ENCODE assay signal across 19 cellular contexts in genomic region chr11:42572231-42572610, GRCh38.
DNase-seq lines count a peak whose midpoint lies in the region; FAIRE-seq lines count a peak whose summit lies in the region.
"Had no signal": no experiment of that assay in that cellular context is flagged by ENCODE, and none has a peak within 500 bp of the region (broad histone marks: within the 10 kb centered on the region; RNA-seq: fewer than 3 reads in every experiment).

No MANE protein-coding gene starts in this region.

- no peaks in the 10 kb centered on the region for H3K27me3 Mint-ChIP-seq in activated CD4-positive, alpha-beta memory T cell treated with anti-CD3 and anti-CD28 coated beads, Interleukin-2, amount 10 ng/mL, durations not matched to agents 7 days and 5 days
- H3K27me3 Mint-ChIP-seq: B cell; CD4-positive, alpha-beta T cell had no signal

- no peaks in the 10 kb centered on the region for H3K4me1 Mint-ChIP-seq in activated CD4-positive, alpha-beta memory T cell treated with anti-CD3 and anti-CD28 coated beads, Interleukin-2, amount 10 ng/mL, durations not matched to agents 7 days and 5 days
- H3K4me1 Mint-ChIP-seq: B cell had no signal

- no peak overlapping the region for H3K4me3 Mint-ChIP-seq in activated CD4-positive, alpha-beta memory T cell treated with anti-CD3 and anti-CD28 coated beads, Interleukin-2, amount 10 ng/mL, durations not matched to agents 7 days and 5 days
- H3K4me3 Mint-ChIP-seq: B cell; CD4-positive, alpha-beta T cell; CD8-positive, alpha-beta T cell had no signal

- DNase-seq in NCI-H446 treated with DMSO at 0.1 percent for 48 hours (lab: John Stamatoyannopoulos, UW) (peak; percentile 21), NCI-H446 (lab: John Stamatoyannopoulos, UW) (no peak), cerebellum (ENCODE audit: low spot score) (peak; percentile 22), NCI-H510A (lab: John Stamatoyannopoulos, UW) (no peak)
- DNase-seq in stimulated activated naive CD4-positive, alpha-beta T cell (lab: John Stamatoyannopoulos, UW): no peak
- DNase-seq in activated CD4-positive, alpha-beta memory T cell treated with anti-CD3 and anti-CD28 coated beads, Interleukin-2, amount 10 ng/mL, durations not matched to agents 7 days and 5 days: no peak
- DNase-seq: AML-193; Caco-2; Calu3; CD4-positive, alpha-beta T cell; CD8-positive, alpha-beta T cell; DMS79 treated with DMSO at 0.1 percent for 48 hours; GDM1 had no signal

- FAIRE-seq in islet of Langerhans (lab: Jason Lieb, UNC): peak; percentile 43
- FAIRE-seq: A549, D721Med, GM12891, GM19239 had no signal

- no peaks in the 10 kb centered on the region for H3K9me3 Mint-ChIP-seq in activated CD4-positive, alpha-beta memory T cell treated with anti-CD3 and anti-CD28 coated beads, Interleukin-2, amount 10 ng/mL, durations not matched to agents 7 days and 5 days

- POLR2A ChIA-PET in activated CD4-positive, alpha-beta memory T cell treated with anti-CD3 and anti-CD28 coated beads, Interleukin-2, amount 10 ng/mL, durations not matched to agents 7 days and 5 days (lab: Charles Lee): no interaction called here

- CTCF ChIA-PET in activated CD4-positive, alpha-beta memory T cell treated with anti-CD3 and anti-CD28 coated beads, Interleukin-2, amount 10 ng/mL, durations not matched to agents 7 days and 5 days (lab: Charles Lee): no interaction called here

- no peak overlapping the region for H3K27ac Mint-ChIP-seq in activated CD4-positive, alpha-beta memory T cell treated with anti-CD3 and anti-CD28 coated beads, Interleukin-2, amount 10 ng/mL, durations not matched to agents 7 days and 5 days
- H3K27ac Mint-ChIP-seq: B cell; CD4-positive, alpha-beta T cell; CD8-positive, alpha-beta T cell had no signal

- no peaks in the 10 kb centered on the region for H3K36me3 Mint-ChIP-seq in activated CD4-positive, alpha-beta memory T cell treated with anti-CD3 and anti-CD28 coated beads, Interleukin-2, amount 10 ng/mL, durations not matched to agents 7 days and 5 days (ENCODE audit: low read depth)
- H3K36me3 Mint-ChIP-seq: CD8-positive, alpha-beta T cell had no signal

Comparison
In these comparisons a context has a peak if more than half of its experiments do, and no peak if none do; other contexts are left out.
1. DNase-seq: peak in NCI-H446 treated with DMSO at 0.1 percent for 48 hours (single experiment) and cerebellum (single experiment); none in NCI-H446 (0 of 2), NCI-H510A (single experiment), stimulated activated naive CD4-positive, alpha-beta T cell (0 of 6) and activated CD4-positive, alpha-beta memory T cell treated with anti-CD3 and anti-CD28 coated beads, Interleukin-2, amount 10 ng/mL, durations not matched to agents 7 days and 5 days (single experiment).